In genomic region chr16:29818082-29818481, GRCh38 we compare ENCODE assay signal across 10 cellular contexts. TPM values are rescaled to one million over a fixed set of nuclear protein-coding genes. Genes with fewer than 3 reads are reported as not detected.
DNase-seq lines count a peak whose midpoint lies in the region; TF ChIP-seq lines count a peak whose summit lies in the region.
"Had no signal": no experiment of that assay in that cellular context is flagged by ENCODE, and none has a peak within 500 bp of the region (broad histone marks: within the 10 kb centered on the region; RNA-seq: fewer than 3 reads in every experiment).

No MANE protein-coding gene starts in this region.

- peaks cover 63% of the 10 kb centered on the region for H3K4me1 Mint-ChIP-seq in activated CD4-positive, alpha-beta T cell treated with anti-CD3 and anti-CD28 coated beads, Interleukin-2, amount 10 ng/mL, durations not matched to agents 7 days and 5 days
- peaks cover 76% of the 10 kb centered on the region for H3K4me1 Mint-ChIP-seq in osteocyte (ENCODE audit: unreplicated experiment)

- no peaks in the 10 kb centered on the region for H3K36me3 ChIP-seq in PC-9 (ENCODE audit: low read depth)

- DNase-seq in activated CD4-positive, alpha-beta T cell treated with anti-CD3 and anti-CD28 coated beads, Interleukin-2, amount 10 ng/mL, durations not matched to agents 7 days and 5 days: no peak
- DNase-seq in activated CD4-positive, alpha-beta T cell treated with anti-CD3 and anti-CD28 coated beads for 4 hours: no peak
- DNase-seq in PC-9 (no peak), coronary artery (ENCODE audit: low spot score) (peak; percentile 64), osteocyte (ENCODE audit: extremely low spot score, unreplicated experiment) (no peak), HUDEP-2 (lab: John Stamatoyannopoulos, UW; ENCODE audit: unreplicated experiment in 76 of 76) (no peak), HPDE6-E6E7 (ENCODE audit: extremely low spot score) (no peak)
- no peak for DNase-seq in stimulated activated CD4-positive, alpha-beta T cell treated with anti-CD3 and anti-CD28 coated beads, Interleukin-1b, Interleukin-23, amount 100 ng/mL, for 48 hours
- DNase-seq: anterior cingulate cortex, GM23248 had no signal

- no peak overlapping the region for H3K4me3 ChIP-seq in PC-9
- H3K4me3 ChIP-seq in coronary artery: no peak overlapping the region

- no peaks in the 10 kb centered on the region for H3K9me3 Mint-ChIP-seq in activated CD4-positive, alpha-beta T cell treated with anti-CD3 and anti-CD28 coated beads, Interleukin-2, amount 10 ng/mL, durations not matched to agents 7 days and 5 days
- H3K9me3 Mint-ChIP-seq in osteocyte (ENCODE audit: unreplicated experiment): no peaks in the 10 kb centered on the region

- H3K27ac ChIP-seq in PC-9 (no peak overlapping the region), coronary artery (no peak overlapping the region)
- H3K27ac ChIP-seq: GM23248 had no signal

- BruUV-seq in PC-9 (replicated peaks; lab: Mats Ljungman, UMichigan): no TSS peak

- H3K4me2 ChIP-seq in PC-9: peak overlapping the region; percentile 82

- no peaks in the 10 kb centered on the region for H3K27me3 Mint-ChIP-seq in activated CD4-positive, alpha-beta T cell treated with anti-CD3 and anti-CD28 coated beads, Interleukin-2, amount 10 ng/mL, durations not matched to agents 7 days and 5 days
- H3K27me3 Mint-ChIP-seq in osteocyte (ENCODE audit: unreplicated experiment): no peaks in the 10 kb centered on the region

- peaks cover 49% of the 10 kb centered on the region for H3K79me2 ChIP-seq in PC-9 (ENCODE audit: low read depth)

- intact Hi-C loops in PC-9 (cut with micrococcal nuclease; ENCODE audit: unreplicated experiment): loop anchor here (10.0 kb wide), 1 partner anchor 223 kb away; no protein-coding TSS in a partner anchor

- no peaks in the 10 kb centered on the region for H3K9me3 ChIP-seq in PC-9 (ENCODE audit: insufficient read depth, low read depth)

- POLR2A ChIA-PET in activated CD4-positive, alpha-beta T cell treated with anti-CD3 and anti-CD28 coated beads, Interleukin-2, amount 10 ng/mL, durations not matched to agents 7 days and 5 days (lab: Charles Lee): no interaction called here
- POLR2A ChIA-PET in PC-9 (lab: Charles Lee; ENCODE audit: unreplicated experiment): interaction anchor here (0.7 kb wide), 1 partner anchor 11 kb away, joined by 17 read pairs; no protein-coding TSS in a partner anchor

- H3K36me3 Mint-ChIP-seq in activated CD4-positive, alpha-beta T cell treated with anti-CD3 and anti-CD28 coated beads, Interleukin-2, amount 10 ng/mL, durations not matched to agents 7 days and 5 days (ENCODE audit: low read depth): peaks cover 43% of the 10 kb centered on the region
- H3K36me3 Mint-ChIP-seq in osteocyte (ENCODE audit: unreplicated experiment): peaks cover 13% of the 10 kb centered on the region

- H4K20me1 ChIP-seq in PC-9 (ENCODE audit: insufficient read depth): no peaks in the 10 kb centered on the region

- peak overlapping the region; percentile 62 for H3K27ac Mint-ChIP-seq in activated CD4-positive, alpha-beta T cell treated with anti-CD3 and anti-CD28 coated beads, Interleukin-2, amount 10 ng/mL, durations not matched to agents 7 days and 5 days
- H3K27ac Mint-ChIP-seq in osteocyte (ENCODE audit: unreplicated experiment): peak overlapping the region; percentile 50

- H3K9me2 ChIP-seq in PC-9 (ENCODE audit: insufficient read depth): no peaks in the 10 kb centered on the region

- TF ChIP-seq CTCF in PC-9 (conservative IDR thresholded peaks at IDR 0.05) (no peak), coronary artery (IDR thresholded peaks at IDR 0.05) (no peak), osteocyte (IDR thresholded peaks at IDR 0.05) (no peak)

- H3K4me3 Mint-ChIP-seq in activated CD4-positive, alpha-beta T cell treated with anti-CD3 and anti-CD28 coated beads, Interleukin-2, amount 10 ng/mL, durations not matched to agents 7 days and 5 days: peak overlapping the region; percentile 91
- peak overlapping the region; percentile 94 for H3K4me3 Mint-ChIP-seq in osteocyte (ENCODE audit: unreplicated experiment)

- H3K4me1 ChIP-seq in PC-9 (replicated peaks; ENCODE audit: insufficient read depth): peaks cover 49% of the 10 kb centered on the region

- no peaks in the 10 kb centered on the region for H3K27me3 ChIP-seq in PC-9 (ENCODE audit: insufficient read depth, low read depth)

- CTCF ChIA-PET in activated CD4-positive, alpha-beta T cell treated with anti-CD3 and anti-CD28 coated beads, Interleukin-2, amount 10 ng/mL, durations not matched to agents 7 days and 5 days (lab: Charles Lee): interaction anchor here (0.6 to 8.8 kb wide), 10 partner anchors 7 to 219 kb away, joined by 3 to 46 read pairs (median 10); partner anchors contain the start of genes KIF22, MAZ and TMEM219
- CTCF ChIA-PET in PC-9 (lab: Charles Lee): interaction anchor here (0.6 kb wide), 1 partner anchor 195 kb away, joined by 7 read pairs; no protein-coding TSS in a partner anchor

- no peak overlapping the region for H2AFZ ChIP-seq in PC-9
- H2AFZ ChIP-seq: GM23248 had no signal

- H3F3A ChIP-seq in PC-9 (ENCODE audit: insufficient read depth, low read depth): peaks cover 61% of the 10 kb centered on the region; the same call in 1 of the 2 replicates

RNA-seq across cellular contexts. Expression of gene PAGR1, which starts 2.1 kb away (rescaled TPM):
- total RNA-seq in activated CD4-positive, alpha-beta T cell treated with anti-CD3 and anti-CD28 coated beads, Interleukin-2, amount 10 ng/mL, durations not matched to agents 7 days and 5 days: 10 to 100 TPM; 26.8 to 29.6 TPM
- total RNA-seq in PC-9 (2021) (27.5 and 44.6 TPM in 2 replicates), osteocyte (26.4 and 29.1 TPM in 2 replicates)

RNA-seq across cellular contexts. Expression of gene MVP, which starts 2.2 kb away (rescaled TPM):
- total RNA-seq in activated CD4-positive, alpha-beta T cell treated with anti-CD3 and anti-CD28 coated beads, Interleukin-2, amount 10 ng/mL, durations not matched to agents 7 days and 5 days: 100 to 1,000 TPM; 177 to 187 TPM
- total RNA-seq in PC-9 (2021) (197 and 208 TPM in 2 replicates), osteocyte (150 and 157 TPM in 2 replicates)

RNA-seq across cellular contexts. Expression of gene PRRT2, which starts 6.1 kb away (rescaled TPM):
- total RNA-seq in activated CD4-positive, alpha-beta T cell treated with anti-CD3 and anti-CD28 coated beads, Interleukin-2, amount 10 ng/mL, durations not matched to agents 7 days and 5 days: 1 to 10 TPM in 1 of 2 experiments, under 1 TPM in 1; 0.98 to 1.3 TPM
- 4.9 and 6.3 TPM in 2 replicates for total RNA-seq in PC-9 (2021)
- 8.8 and 13.4 TPM in 2 replicates for total RNA-seq in osteocyte

RNA-seq across cellular contexts. Expression of gene MAZ, which starts 11.8 kb away (rescaled TPM):
- total RNA-seq in activated CD4-positive, alpha-beta T cell treated with anti-CD3 and anti-CD28 coated beads, Interleukin-2, amount 10 ng/mL, durations not matched to agents 7 days and 5 days: 100 to 1,000 TPM; 528 to 590 TPM
- total RNA-seq in PC-9 (2021) (463 and 481 TPM in 2 replicates), osteocyte (304 and 305 TPM in 2 replicates)

RNA-seq across cellular contexts. Expression of gene KIF22, which starts 27.5 kb away (rescaled TPM):
- total RNA-seq in activated CD4-positive, alpha-beta T cell treated with anti-CD3 and anti-CD28 coated beads, Interleukin-2, amount 10 ng/mL, durations not matched to agents 7 days and 5 days: 100 to 1,000 TPM; 244 to 253 TPM
- total RNA-seq in PC-9 (2021) (179 and 195 TPM in 2 replicates), osteocyte (20.0 and 23.0 TPM in 2 replicates)
